ENCODE assay signal across 10 cellular contexts in genomic region chr4:74451214-74451661, GRCh38. TPM values are rescaled to one million over a fixed set of nuclear protein-coding genes. Genes with fewer than 3 reads are reported as not detected.
DNase-seq lines count a peak whose midpoint lies in the region; ATAC-seq and TF ChIP-seq lines count a peak whose summit lies in the region.
"Had no signal": no experiment of that assay in that cellular context is flagged by ENCODE, and none has a peak within 500 bp of the region (broad histone marks: within the 10 kb centered on the region; RNA-seq: fewer than 3 reads in every experiment).

No MANE protein-coding gene starts in this region.

- ATAC-seq in GM18498 (IDR thresholded peaks at IDR 0.05; ENCODE audit: unreplicated experiment): no peak
- ATAC-seq in activated CD4-positive, CD25-positive, alpha-beta regulatory T cell treated with anti-CD3 and anti-CD28 coated beads, Interleukin-2, amount 50 U/mL, for 24 hours: no peak

- DNase-seq in DMS53 treated with DMSO at 0.1 percent for 48 hours (lab: John Stamatoyannopoulos, UW; ENCODE audit: unreplicated experiment) (peak; percentile 67), NCI-H226 (peak; percentile 14), choroid plexus epithelial cell (ENCODE audit: low read depth) (peak; percentile 79), myocyte (ENCODE audit: low read depth) (peak; percentile 92), activated T-cell treated with anti-CD3 and anti-CD28 coated beads for 4 hours (no peak), DMS79 (lab: John Stamatoyannopoulos, UW) (no peak)
- DNase-seq: NCI-H2171 treated with DMSO at 0.1 percent for 48 hours; stimulated activated naive B cell treated with anti-CD40 and anti-IgM and Interleukin-4, amounts not matched to agents 10 μg/mL and 1 μg/mL and 100 μg/mL, for 72 hours had no signal

- H3K4me3 ChIP-seq in choroid plexus epithelial cell (ENCODE audit: low read depth, low read length): peak overlapping the region; percentile 11

- TF ChIP-seq CTCF in choroid plexus epithelial cell (conservative IDR thresholded peaks at IDR 0.05; ENCODE audit: low read depth, low read length): no peak

RNA-seq across cellular contexts. Expression of gene AREG, which starts 6.3 kb away (rescaled TPM):
- total RNA-seq in myocyte: not detected in 2 replicates
- 0.10 TPM for polyA plus RNA-seq in myocyte (2012)

Comparison
In these comparisons a context has a peak if more than half of its experiments do, and no peak if none do; other contexts are left out.
1. DNase-seq: peak in DMS53 treated with DMSO at 0.1 percent for 48 hours (single experiment), NCI-H226 (single experiment), choroid plexus epithelial cell (single experiment) and myocyte (single experiment); none in activated T-cell treated with anti-CD3 and anti-CD28 coated beads for 4 hours (single experiment) and DMS79 (single experiment).